Comparison of ENCODE assay signal across 9 cellular contexts in the genomic region with DNA sequence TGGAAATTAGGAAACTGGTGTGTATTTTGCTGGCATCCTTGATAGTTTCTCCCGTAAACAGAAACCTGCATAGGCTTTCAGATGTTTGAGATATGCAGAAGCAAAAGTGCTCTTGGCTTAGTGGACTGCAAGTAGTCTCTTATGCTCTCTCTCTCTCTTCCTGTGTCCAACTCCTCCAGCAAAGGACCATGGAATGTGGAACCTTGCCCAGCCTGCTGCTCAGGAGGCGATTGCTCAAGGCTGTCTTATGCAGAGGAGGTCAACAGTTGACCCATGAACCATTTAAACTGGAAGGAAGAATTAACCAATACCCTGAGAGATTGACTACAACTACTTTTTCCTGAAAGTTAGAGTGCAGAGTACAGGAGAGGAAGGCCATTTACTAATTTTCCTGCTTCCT.
DNase-seq lines count a peak whose midpoint lies in the region; ATAC-seq and TF ChIP-seq lines count a peak whose summit lies in the region.
"Had no signal": no experiment of that assay in that cellular context is flagged by ENCODE, and none has a peak within 500 bp of the region (broad histone marks: within the 10 kb centered on the region; RNA-seq: fewer than 3 reads in every experiment).

No MANE protein-coding gene starts in this region.

- peak; percentile 76 for ATAC-seq in left lobe of liver
- ATAC-seq in activated CD8-positive, alpha-beta memory T cell treated with anti-CD3 and anti-CD28 coated beads, Interleukin-2, amount 10 ng/mL, durations not matched to agents 7 days and 5 days, result no peak

- no peak for TF ChIP-seq CTCF in breast epithelium (IDR thresholded peaks at IDR 0.05)

- DNase-seq in HS-5 (ENCODE audit: low read depth), result peak; percentile 88
- DNase-seq in breast epithelium (ENCODE audit: low spot score in 2 of 2), result peak; percentile 32 to 64
- DNase-seq in left lobe of liver (ENCODE audit: low spot score), result peak; percentile 50
- peak; percentile 85 for DNase-seq in stromal cell of bone marrow (ENCODE audit: low read depth)
- no peak for DNase-seq in activated CD8-positive, alpha-beta memory T cell treated with anti-CD3 and anti-CD28 coated beads, Interleukin-2, amount 10 ng/mL, durations not matched to agents 7 days and 5 days
- no peak for DNase-seq in SK-N-DZ (ENCODE audit: low spot score)
- DNase-seq in activated CD4-positive, alpha-beta T cell treated with anti-CD3 and anti-CD28 coated beads, Interleukin-2, amount 50 U/mL, for 48 hours, result no peak
- DNase-seq in NCI-H748 (lab: John Stamatoyannopoulos, UW; ENCODE audit: unreplicated experiment), result no peak

- H3K27ac Mint-ChIP-seq in activated CD8-positive, alpha-beta memory T cell treated with anti-CD3 and anti-CD28 coated beads, Interleukin-2, amount 10 ng/mL, durations not matched to agents 7 days and 5 days, result no peak overlapping the region

- H3K4me3 ChIP-seq in breast epithelium, result no peak overlapping the region

- no peaks in the 10 kb centered on the region for H3K27me3 ChIP-seq in breast epithelium

- H3K4me3 Mint-ChIP-seq in activated CD8-positive, alpha-beta memory T cell treated with anti-CD3 and anti-CD28 coated beads, Interleukin-2, amount 10 ng/mL, durations not matched to agents 7 days and 5 days, result no peak overlapping the region

- CTCF ChIA-PET in activated CD8-positive, alpha-beta memory T cell treated with anti-CD3 and anti-CD28 coated beads, Interleukin-2, amount 10 ng/mL, durations not matched to agents 7 days and 5 days (lab: Charles Lee), result no interaction called here

- peaks cover 13% of the 10 kb centered on the region for H3K27me3 Mint-ChIP-seq in activated CD8-positive, alpha-beta memory T cell treated with anti-CD3 and anti-CD28 coated beads, Interleukin-2, amount 10 ng/mL, durations not matched to agents 7 days and 5 days

- H3K27ac ChIP-seq in breast epithelium, result peak overlapping the region in 1 of 2 donors; percentile 43

- intact Hi-C loops in breast epithelium (cut with DNase I; ENCODE audit: low total_unique reads), result no loop called here

- TF ChIP-seq POLR2A in breast epithelium (IDR thresholded peaks at IDR 0.05), result no peak

- H3K9me3 ChIP-seq in breast epithelium, result no peaks in the 10 kb centered on the region
- H3K9me3 ChIP-seq: SK-N-SH had no signal

- no peaks in the 10 kb centered on the region for H3K4me1 ChIP-seq in breast epithelium

- H3K9me3 Mint-ChIP-seq in activated CD8-positive, alpha-beta memory T cell treated with anti-CD3 and anti-CD28 coated beads, Interleukin-2, amount 10 ng/mL, durations not matched to agents 7 days and 5 days (ENCODE audit: low read depth), result no peaks in the 10 kb centered on the region

- H3K4me1 Mint-ChIP-seq in activated CD8-positive, alpha-beta memory T cell treated with anti-CD3 and anti-CD28 coated beads, Interleukin-2, amount 10 ng/mL, durations not matched to agents 7 days and 5 days, result no peaks in the 10 kb centered on the region

- H3K36me3 Mint-ChIP-seq in activated CD8-positive, alpha-beta memory T cell treated with anti-CD3 and anti-CD28 coated beads, Interleukin-2, amount 10 ng/mL, durations not matched to agents 7 days and 5 days, result no peaks in the 10 kb centered on the region

- H3K36me3 ChIP-seq in breast epithelium, result no peaks in the 10 kb centered on the region

Comparison
In these comparisons a context has a peak if more than half of its experiments do, and no peak if none do; other contexts are left out.
1. DNase-seq: peak in HS-5 (single experiment), breast epithelium (2 of 2), left lobe of liver (single experiment) and stromal cell of bone marrow (single experiment); none in activated CD8-positive, alpha-beta memory T cell treated with anti-CD3 and anti-CD28 coated beads, Interleukin-2, amount 10 ng/mL, durations not matched to agents 7 days and 5 days (single experiment), SK-N-DZ (single experiment), activated CD4-positive, alpha-beta T cell treated with anti-CD3 and anti-CD28 coated beads, Interleukin-2, amount 50 U/mL, for 48 hours (0 of 2) and NCI-H748 (single experiment).